ENCODE assay signal across 17 cellular contexts in genomic region chr15:58490405-58491150, GRCh38. TPM values are rescaled to one million over a fixed set of nuclear protein-coding genes. Genes with fewer than 3 reads are reported as not detected.
DNase-seq lines count a peak whose midpoint lies in the region; ATAC-seq and TF ChIP-seq lines count a peak whose summit lies in the region.
"Had no signal": no experiment of that assay in that cellular context is flagged by ENCODE, and none has a peak within 500 bp of the region (broad histone marks: within the 10 kb centered on the region; RNA-seq: fewer than 3 reads in every experiment).

No MANE protein-coding gene starts in this region.

- H3K4me3 ChIP-seq in BLaER1 (peak overlapping the region; percentile 36), smooth muscle cell (no peak overlapping the region)
- H3K4me3 ChIP-seq: GM12878, Peyer's patch had no signal

- peaks cover 70% of the 10 kb centered on the region for H3K4me1 ChIP-seq in BLaER1
- no peaks in the 10 kb centered on the region for H3K4me1 ChIP-seq in smooth muscle cell (ENCODE audit: low read depth)
- H3K4me1 ChIP-seq: Peyer's patch had no signal

- H4K20me1 ChIP-seq in BLaER1: no peaks in the 10 kb centered on the region
- no peaks in the 10 kb centered on the region for H4K20me1 ChIP-seq in smooth muscle cell (ENCODE audit: low read depth)

- no peak for ATAC-seq in GM18868 (IDR thresholded peaks at IDR 0.05; ENCODE audit: unreplicated experiment)
- ATAC-seq: effector memory CD8-positive, alpha-beta T cell; GM12878 had no signal

- H3K27ac ChIP-seq in BLaER1 (peak overlapping the region; percentile 59), epithelial cell of prostate (peak overlapping the region; percentile 25), smooth muscle cell (ENCODE audit: low read depth) (no peak overlapping the region)
- H3K27ac ChIP-seq: KMS-11, Peyer's patch had no signal

- DNase-seq in NCI-H2227 treated with DMSO at 0.1 percent for 48 hours (lab: John Stamatoyannopoulos, UW) (peak; percentile 39), epithelial cell of prostate (ENCODE audit: low read depth, low spot score) (no peak), occipital lobe (lab: John Stamatoyannopoulos, UW) (peak; percentile 37), smooth muscle cell (lab: John Stamatoyannopoulos, UW; ENCODE audit: unreplicated experiment) (no peak), KBM-7 (no peak), AML-193 (lab: John Stamatoyannopoulos, UW) (no peak)
- DNase-seq: activated CD4-positive, alpha-beta T cell treated with anti-CD3 and anti-CD28 coated beads, Interleukin-2, amount 50 U/mL, for 48 hours; activated naive CD8-positive, alpha-beta T cell treated with anti-CD3 and anti-CD28 coated beads for 36 hours; activated T-cell treated with anti-CD3 and anti-CD28 coated beads, Interleukin-2, amount 50 U/mL, for 24 hours; effector memory CD8-positive, alpha-beta T cell; H7; stimulated activated CD4-positive, alpha-beta T cell treated with anti-CD3 and anti-CD28 coated beads, Interleukin-15, amount 100 ng/mL, for 24 hours had no signal

- TF ChIP-seq CTCF in smooth muscle cell (IDR thresholded peaks at IDR 0.05; ENCODE audit: borderline replicate concordance, insufficient read depth, poor library complexity, severe bottlenecking): no peak

- H3K36me3 ChIP-seq in BLaER1 (peaks cover 20% of the 10 kb centered on the region), smooth muscle cell (ENCODE audit: low read depth) (no peaks in the 10 kb centered on the region)
- H3K36me3 ChIP-seq: Peyer's patch had no signal

- H3K9ac ChIP-seq in BLaER1: peak overlapping the region; percentile 53; the same call in 1 of the 2 replicates
- no peak overlapping the region for H3K9ac ChIP-seq in smooth muscle cell (ENCODE audit: low read depth)
- H3K9ac ChIP-seq: KMS-11 had no signal

- no peaks in the 10 kb centered on the region for H3K79me2 ChIP-seq in smooth muscle cell (ENCODE audit: low read depth)

- 86% methylated on average over 20 of the region's 20 CpGs for WGBS in smooth muscle cell (ENCODE audit: low lambda C conversion rate)

- H3K4me2 ChIP-seq in BLaER1: peak overlapping the region; percentile 77
- H3K4me2 ChIP-seq in smooth muscle cell: no peak overlapping the region
- H3K4me2 ChIP-seq: KMS-11 had no signal

- H3K9me3 ChIP-seq in BLaER1 (peaks cover 62% of the 10 kb centered on the region), smooth muscle cell (replicated peaks; ENCODE audit: low read depth) (no peaks in the 10 kb centered on the region)

- in situ Hi-C loops in KBM-7 (cut with MboI; ENCODE audit: low pct_unique_long_range_greater_than_20kb, low sequenced_read_pairs): no loop called here

- no peak overlapping the region for H2AFZ ChIP-seq in smooth muscle cell (ENCODE audit: low read depth)

- H3F3A ChIP-seq in smooth muscle cell (ENCODE audit: low read depth): peaks cover 4% of the 10 kb centered on the region

- H3K27me3 ChIP-seq in BLaER1 (no peaks in the 10 kb centered on the region), smooth muscle cell (ENCODE audit: low read depth) (no peaks in the 10 kb centered on the region)
- H3K27me3 ChIP-seq: Peyer's patch had no signal

RNA-seq across cellular contexts. Expression of gene LIPC, which starts 58.8 kb away (rescaled TPM):
- total RNA-seq in occipital lobe (0.16 TPM), smooth muscle cell (not detected in 2 replicates)
- not detected in 2 replicates for polyA plus RNA-seq in smooth muscle cell
- total RNA-seq: H7 had no signal

Comparison
In these comparisons a context has a peak if more than half of its experiments do, and no peak if none do; other contexts are left out.
1. DNase-seq: peak in NCI-H2227 treated with DMSO at 0.1 percent for 48 hours (single experiment) and occipital lobe (single experiment); none in epithelial cell of prostate (single experiment), smooth muscle cell (single experiment), KBM-7 (single experiment) and AML-193 (0 of 2).